In genomic region chr6:169170583-169170955, GRCh38 we compare ENCODE assay signal across 18 cellular contexts.
A peak's percentile ranks its signal among the peaks of the same experiment; 100 is the strongest.
DNase-seq lines count a peak whose midpoint lies in the region; ATAC-seq, FAIRE-seq and TF ChIP-seq lines count a peak whose summit lies in the region.
"Had no signal": no experiment of that assay in that cellular context is flagged by ENCODE, and none has a peak within 500 bp of the region (broad histone marks: within the 10 kb centered on the region; RNA-seq: fewer than 3 reads in every experiment).

No MANE protein-coding gene starts in this region.

- H3K79me1 ChIP-seq in H1 (ENCODE audit: low read depth, low read length), result no peaks in the 10 kb centered on the region

- 88% methylated on average over 10 of the region's 11 CpGs; no CpG with 5 or more reads in 1 of the 2 experiments for WGBS in H1 (ENCODE audit: extremely low coverage in 1 of 2, insufficient coverage in 1 of 2, insufficient read length in 1 of 2, insufficient replicate concordance in 2 of 2, low coverage in 1 of 2, low lambda C conversion rate in 2 of 2, missing lambda C conversion rate in 1 of 2), 2 experiments
- WGBS in aorta, 2 donors, result 85 to 86% methylated on average over 11 of the region's 11 CpGs

- H3K4me1 ChIP-seq in breast epithelium, result no peaks in the 10 kb centered on the region
- H3K4me1 ChIP-seq in H1 (replicated peaks in 1 of 4; ENCODE audit: control insufficient read depth in 3 of 4, insufficient read depth in 4 of 4, low read length in 3 of 4), result no peaks in the 10 kb centered on the region
- H3K4me1 ChIP-seq in neural progenitor cell, result no peaks in the 10 kb centered on the region
- H3K4me1 ChIP-seq in aorta (ENCODE audit: control insufficient read depth in 1 of 2, insufficient read depth in 2 of 2, low read length in 2 of 2), result no peaks in the 10 kb centered on the region

- H3K9ac ChIP-seq in H1 (replicated peaks in 1 of 4; ENCODE audit: extremely low read depth in 1 of 4, low read depth in 3 of 4, low read length in 3 of 4), result no peak overlapping the region
- no peak overlapping the region for H3K9ac ChIP-seq in neural progenitor cell
- H3K9ac ChIP-seq: GM23248 had no signal

- FAIRE-seq in H1 (lab: Jason Lieb, UNC), result no peak
- FAIRE-seq: GM12891, GM18507, RCC 7860 had no signal

- POLR2A ChIA-PET in MCF 10A (lab: Yijun Ruan, JAX), result interaction anchor here (0.6 kb wide), 1 partner anchor 41 kb away, joined by 3 read pairs; no protein-coding TSS in a partner anchor
- POLR2A ChIA-PET in H1 (lab: Charles Lee; ENCODE audit: partially characterized antibody), result no interaction called here

- TF ChIP-seq EP300 in H1 (IDR thresholded peaks at IDR 0.05; ENCODE audit: borderline replicate concordance in 1 of 2, low read depth in 2 of 2, low read length in 2 of 2), result no peak

- H2BK5ac ChIP-seq in H1 (ENCODE audit: low read depth, low read length), result no peak overlapping the region

- H3K27me3 Mint-ChIP-seq in MCF 10A (ENCODE audit: insufficient read depth, unreplicated experiment) (no peaks in the 10 kb centered on the region), neural progenitor cell (ENCODE audit: insufficient read depth, low read depth) (peaks cover 7% of the 10 kb centered on the region)

- no peak overlapping the region for H3K4ac ChIP-seq in H1 (replicated peaks; ENCODE audit: insufficient read length, low read depth, low read length)

- BruUV-seq in MCF 10A (replicated peaks; lab: Mats Ljungman, UMichigan), result no TSS peak

- H4K8ac ChIP-seq in H1 (ENCODE audit: extremely low read depth, insufficient read depth, low read length), result no peak overlapping the region

- no peaks in the 10 kb centered on the region for H3K36me3 ChIP-seq in breast epithelium
- H3K36me3 ChIP-seq in H1 (ENCODE audit: control insufficient read depth in 2 of 4, insufficient read depth in 4 of 4, low read length in 3 of 4), result no peaks in the 10 kb centered on the region
- H3K36me3 ChIP-seq in neural progenitor cell, result no peaks in the 10 kb centered on the region
- no peaks in the 10 kb centered on the region for H3K36me3 ChIP-seq in aorta (ENCODE audit: control insufficient read depth in 1 of 2, insufficient read depth in 2 of 2, low read length in 1 of 2)

- no peak for DNase-seq in MCF 10A (ENCODE audit: unreplicated experiment)
- no peak for DNase-seq in breast epithelium (ENCODE audit: low spot score in 2 of 2)
- DNase-seq in H1 (ENCODE audit: low read depth in 1 of 2, low spot score in 2 of 2), result no peak
- no peak for DNase-seq in neural progenitor cell (ENCODE audit: low spot score)
- DNase-seq in aorta, result no peak
- no peak for DNase-seq in activated CD4-positive, CD25-positive, alpha-beta regulatory T cell (lab: John Stamatoyannopoulos, UW)
- DNase-seq in LoVo (ENCODE audit: low spot score), result no peak
- DNase-seq: C1 segment of cervical spinal cord, GDM1, GM23248, MM.1S, NCI-H1092 treated with DMSO at 0.1 percent for 48 hours, NCI-H524 treated with DMSO at 0.1 percent for 48 hours, SHP77 had no signal

- no peak for ATAC-seq in aorta (ENCODE audit: low FRiP score)
- no peak for ATAC-seq in HG02588 (IDR thresholded peaks at IDR 0.05; ENCODE audit: unreplicated experiment)

- H3K9me3 ChIP-seq in breast epithelium (no peaks in the 10 kb centered on the region), H1 (ENCODE audit: insufficient read depth in 2 of 2, low read depth in 1 of 2, low read length in 1 of 2) (no peaks in the 10 kb centered on the region), neural progenitor cell (ENCODE audit: low read depth) (no peaks in the 10 kb centered on the region), aorta (ENCODE audit: control insufficient read depth, low read length) (no peaks in the 10 kb centered on the region)

- CTCF ChIA-PET in MCF 10A (lab: Yijun Ruan, JAX), result interaction anchor here (0.5 kb wide), 1 partner anchor 201 kb away, joined by 4 read pairs; no protein-coding TSS in a partner anchor
- CTCF ChIA-PET in H1 (lab: Charles Lee; ENCODE audit: partially characterized antibody), result interaction anchor here (0.8 kb wide), 1 partner anchor 81 kb away, joined by 3 read pairs; no protein-coding TSS in a partner anchor

- H3K18ac ChIP-seq in H1 (ENCODE audit: extremely low read depth, low read length), result no peak overlapping the region

- H3K27ac ChIP-seq in breast epithelium, result peak overlapping the region in 1 of 2 donors; percentile 43
- H3K27ac ChIP-seq in H1 (ENCODE audit: low read depth, low read length), result no peak overlapping the region
- no peak overlapping the region for H3K27ac ChIP-seq in neural progenitor cell
- peak overlapping the region; percentile 88 to 91 for H3K27ac ChIP-seq in aorta (ENCODE audit: low read depth in 1 of 2, low read length in 2 of 2)

- no peaks in the 10 kb centered on the region for H3F3A ChIP-seq in neural progenitor cell (ENCODE audit: low read depth)

- H3K14ac ChIP-seq in H1 (ENCODE audit: insufficient read length), result no peak overlapping the region

- no peak overlapping the region for H2BK15ac ChIP-seq in H1 (ENCODE audit: low read length)

- H3K4me3 ChIP-seq in breast epithelium (no peak overlapping the region), H1 (ENCODE audit: extremely low read depth in 1 of 4, insufficient read depth in 2 of 4, low read depth in 3 of 4, low read length in 4 of 4) (no peak overlapping the region), neural progenitor cell (no peak overlapping the region), aorta (ENCODE audit: low read length in 2 of 2) (no peak overlapping the region)
- H3K4me3 ChIP-seq: GM23248 had no signal

- H2BK120ac ChIP-seq in H1 (replicated peaks; ENCODE audit: low read depth, low read length), result no peak overlapping the region

- H4K5ac ChIP-seq in H1 (ENCODE audit: insufficient read length, low read depth, low read length), result no peak overlapping the region

- H2AFZ ChIP-seq in H1 (ENCODE audit: low read length) (no peak overlapping the region), neural progenitor cell (replicated peaks) (peak overlapping the region; percentile 17)
- H2AFZ ChIP-seq: GM23248 had no signal

- no peak for TF ChIP-seq POLR2A in breast epithelium (IDR thresholded peaks at IDR 0.05)
- TF ChIP-seq POLR2A in H1 (IDR thresholded peaks at IDR 0.05; ENCODE audit: control extremely low read depth in 1 of 2, low read depth in 2 of 2, low read length in 2 of 2), result no peak

- H3K4me1 Mint-ChIP-seq in MCF 10A (ENCODE audit: insufficient read depth, unreplicated experiment), result peaks cover 22% of the 10 kb centered on the region
- peaks cover 10% of the 10 kb centered on the region for H3K4me1 Mint-ChIP-seq in neural progenitor cell

- H3K23ac ChIP-seq in H1 (ENCODE audit: insufficient read length), result no peak overlapping the region

- H3K27me3 ChIP-seq in breast epithelium (no peaks in the 10 kb centered on the region), H1 (replicated peaks in 1 of 4; ENCODE audit: control insufficient read depth in 3 of 4, extremely low read depth in 1 of 4, insufficient read depth in 3 of 4, low read length in 3 of 4) (no peaks in the 10 kb centered on the region), neural progenitor cell (no peaks in the 10 kb centered on the region), aorta (ENCODE audit: control insufficient read depth in 1 of 2, insufficient read depth in 2 of 2, low read length in 1 of 2) (no peaks in the 10 kb centered on the region)

- no peak overlapping the region for H4K91ac ChIP-seq in H1 (replicated peaks; ENCODE audit: insufficient read length, low read length)

- H2BK20ac ChIP-seq in H1 (ENCODE audit: low read length), result no peak overlapping the region

- H3K56ac ChIP-seq in H1 (replicated peaks; ENCODE audit: insufficient read length, low read depth, low read length), result no peak overlapping the region

- no peaks in the 10 kb centered on the region for H4K20me1 ChIP-seq in H1 (replicated peaks in 1 of 2; ENCODE audit: control insufficient read depth in 1 of 2, insufficient read depth in 2 of 2, low read length in 2 of 2)
- H4K20me1 ChIP-seq in neural progenitor cell (ENCODE audit: low read depth), result no peaks in the 10 kb centered on the region

- H3K27ac Mint-ChIP-seq in MCF 10A (ENCODE audit: low read depth, unreplicated experiment) (peak overlapping the region; percentile 77), neural progenitor cell (peak overlapping the region; percentile 38)

- no peak for TF ChIP-seq RAD21 in H1 (IDR thresholded peaks at IDR 0.05 in 1 of 2, conservative IDR thresholded peaks at IDR 0.05 in 1 of 2; ENCODE audit: low read depth in 2 of 2, low read length in 2 of 2)

- intact Hi-C loops in MCF 10A (cut with micrococcal nuclease) (no loop called here), breast epithelium (cut with DNase I; ENCODE audit: low total_unique reads) (no loop called here), aorta (cut with DNase I) (loop anchor here in 1 of 2 donors (5.0 kb wide), 2 partner anchors 82 to 208 kb away; partner anchors contain the start of gene THBS2)

- TF ChIP-seq CTCF in MCF 10A (IDR thresholded peaks at IDR 0.05; ENCODE audit: unreplicated experiment), result no peak
- TF ChIP-seq CTCF in breast epithelium (IDR thresholded peaks at IDR 0.05), result no peak
- no peak for TF ChIP-seq CTCF in H1 (IDR thresholded peaks at IDR 0.05; ENCODE audit: control extremely low read depth in 1 of 3, insufficient read depth in 1 of 3, low read depth in 1 of 3, low read length in 3 of 3)
- TF ChIP-seq CTCF in neural progenitor cell (IDR thresholded peaks at IDR 0.05), result no peak

- no peaks in the 10 kb centered on the region for H3K23me2 ChIP-seq in H1 (ENCODE audit: low read depth, low read length)

- H3K36me3 Mint-ChIP-seq in MCF 10A (ENCODE audit: insufficient read depth, unreplicated experiment), result no peaks in the 10 kb centered on the region
- no peaks in the 10 kb centered on the region for H3K36me3 Mint-ChIP-seq in neural progenitor cell

- H3K9me3 Mint-ChIP-seq in MCF 10A (ENCODE audit: unreplicated experiment) (no peaks in the 10 kb centered on the region), neural progenitor cell (no peaks in the 10 kb centered on the region)

- H2AK5ac ChIP-seq in H1 (ENCODE audit: low read depth, low read length), result no peak overlapping the region

- H3K4me3 Mint-ChIP-seq in MCF 10A (ENCODE audit: unreplicated experiment) (no peak overlapping the region), neural progenitor cell (no peak overlapping the region)

- 0 out of 2 replicates have a peak overlapping the region, but pooled peaks have one; percentile 31 for H2BK12ac ChIP-seq in H1 (ENCODE audit: low read depth, low read length)

- H3K4me2 ChIP-seq in H1 (ENCODE audit: insufficient read depth in 1 of 2, low read depth in 2 of 2, low read length in 2 of 2), result no peak overlapping the region
- no peak overlapping the region for H3K4me2 ChIP-seq in neural progenitor cell

- H3K79me2 ChIP-seq in H1 (ENCODE audit: control insufficient read depth in 1 of 2, insufficient read depth in 2 of 2, low read length in 2 of 2) (no peaks in the 10 kb centered on the region), neural progenitor cell (ENCODE audit: low read depth) (no peaks in the 10 kb centered on the region)

TF ChIP-seq in H1, 55 proteins besides CTCF, POLR2A, EP300 and RAD21 (continues in another document):
- TF ChIP-seq SIRT6 (IDR thresholded peaks at IDR 0.05; ENCODE audit: low read length), result no peak
- TF ChIP-seq TEAD4 (IDR thresholded peaks at IDR 0.05; ENCODE audit: low read depth, low read length), result no peak
- no peak for TF ChIP-seq PHF8 (conservative IDR thresholded peaks at IDR 0.05; ENCODE audit: low read depth, low read length)
- no peak for TF ChIP-seq SIX5 (IDR thresholded peaks at IDR 0.05; ENCODE audit: low read depth, low read length)
- no peak for TF ChIP-seq KDM4A (IDR thresholded peaks at IDR 0.05; ENCODE audit: low read depth, low read length, severe bottlenecking)

Comparison
In these comparisons a context has a peak if more than half of its experiments do, and no peak if none do; other contexts are left out.
1. H3K27ac ChIP-seq: peak in aorta (2 of 2); none in H1 (single experiment) and neural progenitor cell (single experiment).